In genomic region chr20:20051767-20052073, GRCh38 we compare ENCODE assay signal across 8 cellular contexts. TPM values are rescaled to one million over a fixed set of nuclear protein-coding genes. Genes with fewer than 3 reads are reported as not detected.
DNase-seq lines count a peak whose midpoint lies in the region; ATAC-seq, FAIRE-seq and TF ChIP-seq lines count a peak whose summit lies in the region.

No MANE protein-coding gene starts in this region.

- FAIRE-seq in bronchial epithelial cell (lab: Jason Lieb, UNC): peak; percentile 7

- peaks cover 12% of the 10 kb centered on the region for H3K4me1 ChIP-seq in muscle layer of colon (ENCODE audit: insufficient read depth, low read length)

- H3K27ac ChIP-seq in muscle layer of colon (ENCODE audit: low read depth, low read length): peak overlapping the region; percentile 73

- H3K9me3 ChIP-seq in muscle layer of colon (ENCODE audit: low read length): no peaks in the 10 kb centered on the region

- ATAC-seq in HG03432 (IDR thresholded peaks at IDR 0.05; ENCODE audit: unreplicated experiment) (peak; percentile 18), esophagus mucosa (no peak)

- TF ChIP-seq CTCF in GM06990 (IDR thresholded peaks at IDR 0.05; ENCODE audit: insufficient read depth, low read length, poor library complexity, severe bottlenecking) (no peak), bronchial epithelial cell (IDR thresholded peaks at IDR 0.05; ENCODE audit: insufficient read depth, low read length, severe bottlenecking) (no peak)

- H3K4me3 ChIP-seq in GM06990 (replicated peaks; ENCODE audit: low read depth, low read length): peak overlapping the region; percentile 89
- H3K4me3 ChIP-seq in bronchial epithelial cell (ENCODE audit: low read depth, low read length): peak overlapping the region; percentile 96
- H3K4me3 ChIP-seq in muscle layer of colon (ENCODE audit: low read depth in 1 of 2, low read length in 2 of 2): peak overlapping the region; percentile 87 to 94

- peaks cover 4% of the 10 kb centered on the region for H3K36me3 ChIP-seq in GM06990 (ENCODE audit: control insufficient read depth, insufficient read depth, low read length)
- peaks cover 5% of the 10 kb centered on the region for H3K36me3 ChIP-seq in bronchial epithelial cell (ENCODE audit: control insufficient read depth, insufficient read depth, low read length)
- peaks cover 34% of the 10 kb centered on the region for H3K36me3 ChIP-seq in muscle layer of colon (ENCODE audit: insufficient read depth, low read length)

- DNase-seq in GM06990 (ENCODE audit: extremely low read depth, insufficient read length) (no peak), bronchial epithelial cell (ENCODE audit: low read depth) (no peak), head of caudate nucleus (no peak), DMS153 (lab: John Stamatoyannopoulos, UW) (no peak), RKO (ENCODE audit: low spot score) (no peak)

- H3K27me3 ChIP-seq in GM06990 (replicated peaks; ENCODE audit: control insufficient read depth, insufficient read depth, low read length): no peaks in the 10 kb centered on the region
- no peaks in the 10 kb centered on the region for H3K27me3 ChIP-seq in bronchial epithelial cell (ENCODE audit: control insufficient read depth, insufficient read depth, low read length)
- H3K27me3 ChIP-seq in muscle layer of colon (ENCODE audit: control insufficient read depth in 1 of 2, insufficient read depth in 2 of 2, low read length in 2 of 2): no peaks in the 10 kb centered on the region

- intact Hi-C loops in head of caudate nucleus (cut with DNase I): no loop called here

- H3K9ac ChIP-seq in muscle layer of colon (ENCODE audit: low read length): peak overlapping the region; percentile 87

RNA-seq across cellular contexts. Expression of gene CRNKL1, which starts 0.5 kb away (rescaled TPM):
- 14.0 and 14.1 TPM in 2 replicates for total RNA-seq in bronchial epithelial cell
- 9.8 TPM for total RNA-seq in esophagus mucosa

RNA-seq across cellular contexts. Expression of gene CFAP61, which starts 0.6 kb away (rescaled TPM):
- total RNA-seq in bronchial epithelial cell: 0.13 and 0.26 TPM in 2 replicates
- not detected for total RNA-seq in esophagus mucosa

RNA-seq across cellular contexts. Expression of gene NAA20, which starts 34.6 kb away (rescaled TPM):
- total RNA-seq in bronchial epithelial cell (111 and 114 TPM in 2 replicates), esophagus mucosa (156 TPM)
